Comparison of ENCODE assay signal across 8 cellular contexts in genomic region chr6:6008648-6009421, GRCh38.
DNase-seq lines count a peak whose midpoint lies in the region; ATAC-seq and TF ChIP-seq lines count a peak whose summit lies in the region.

No MANE protein-coding gene starts in this region.

- H3K27me3 Mint-ChIP-seq in T-helper 1 cell treated with Interleukin-12 subunit alpha and Interleukin-12 subunit beta and Interleukin-4 antibody, amounts not matched to agents 30 μg/mL and 1 μg/mL, for 36 hours (ENCODE audit: low read depth), result peaks cover 77% of the 10 kb centered on the region
- H3K27me3 Mint-ChIP-seq in dendritic cell treated with granulocyte-macrophage colony-stimulating factor and Interleukin-4, amounts not matched to agents 40 ng/mL and 50 ng/mL, for 4 days, result peaks cover 90% of the 10 kb centered on the region
- peaks cover 33% of the 10 kb centered on the region for H3K27me3 Mint-ChIP-seq in memory B cell

- DNase-seq in NCI-H1436 (lab: John Stamatoyannopoulos, UW), result peak; percentile 86
- DNase-seq in NCI-H1436 treated with DMSO at 0.1 percent for 48 hours (lab: John Stamatoyannopoulos, UW), result no peak
- DNase-seq in HEK293T (ENCODE audit: extremely low spot score), result peak; percentile 89
- peak; percentile 94 for DNase-seq in NAMALWA (ENCODE audit: low spot score)
- peak in 1 of 2 donors; percentile 40 for DNase-seq in memory B cell (ENCODE audit: low spot score in 2 of 2)
- peak; percentile 81 for DNase-seq in stimulated activated naive CD8-positive, alpha-beta T cell treated with anti-CD3 and anti-CD28 coated beads, Interleukin-15, Interleukin-2, amounts not matched to agents 100 U/mL and 50 U/mL, for 24 hours

- POLR2A ChIA-PET in HEK293T (lab: Yijun Ruan, JAX), result interaction anchor here (1.0 kb wide), 1 partner anchor 11 kb away, joined by 7 read pairs; no protein-coding TSS in a partner anchor

- peak overlapping the region; percentile 88 for H3K4me3 Mint-ChIP-seq in T-helper 1 cell treated with Interleukin-12 subunit alpha and Interleukin-12 subunit beta and Interleukin-4 antibody, amounts not matched to agents 30 μg/mL and 1 μg/mL, for 36 hours
- peak overlapping the region; percentile 75 for H3K4me3 Mint-ChIP-seq in dendritic cell treated with granulocyte-macrophage colony-stimulating factor and Interleukin-4, amounts not matched to agents 40 ng/mL and 50 ng/mL, for 4 days
- H3K4me3 Mint-ChIP-seq in memory B cell, result peak overlapping the region; percentile 59

- H3K36me3 Mint-ChIP-seq in T-helper 1 cell treated with Interleukin-12 subunit alpha and Interleukin-12 subunit beta and Interleukin-4 antibody, amounts not matched to agents 30 μg/mL and 1 μg/mL, for 36 hours (ENCODE audit: low read depth), result peaks cover 11% of the 10 kb centered on the region
- H3K36me3 Mint-ChIP-seq in dendritic cell treated with granulocyte-macrophage colony-stimulating factor and Interleukin-4, amounts not matched to agents 40 ng/mL and 50 ng/mL, for 4 days (ENCODE audit: low read depth), result no peaks in the 10 kb centered on the region
- peaks cover 9% of the 10 kb centered on the region for H3K36me3 Mint-ChIP-seq in memory B cell

- CTCF ChIA-PET in HEK293T (lab: Yijun Ruan, JAX), result interaction anchor here (0.7 to 1.1 kb wide), 2 partner anchors 10 to 501 kb away, joined by 3 read pairs; no protein-coding TSS in a partner anchor

- peaks cover 25% of the 10 kb centered on the region for H3K4me1 Mint-ChIP-seq in T-helper 1 cell treated with Interleukin-12 subunit alpha and Interleukin-12 subunit beta and Interleukin-4 antibody, amounts not matched to agents 30 μg/mL and 1 μg/mL, for 36 hours (ENCODE audit: low read depth)
- peaks cover 46% of the 10 kb centered on the region for H3K4me1 Mint-ChIP-seq in dendritic cell treated with granulocyte-macrophage colony-stimulating factor and Interleukin-4, amounts not matched to agents 40 ng/mL and 50 ng/mL, for 4 days (ENCODE audit: low read depth)
- H3K4me1 Mint-ChIP-seq in memory B cell, result peaks cover 24% of the 10 kb centered on the region

- intact Hi-C loops in dendritic cell treated with granulocyte-macrophage colony-stimulating factor and Interleukin-4, amounts not matched to agents 40 ng/mL and 50 ng/mL, for 4 days (cut with micrococcal nuclease), result loop anchor here (10.0 kb wide), 1 partner anchor 534 kb away; no protein-coding TSS in a partner anchor

- peak; percentile 64 for ATAC-seq in memory B cell (ENCODE audit: low read depth)
- ATAC-seq in stimulated activated naive CD8-positive, alpha-beta T cell treated with anti-CD3 and anti-CD28 coated beads, Interleukin-15, Interleukin-2, amounts not matched to agents 100 U/mL and 50 U/mL, for 24 hours, result peak; percentile 60

- no peaks in the 10 kb centered on the region for H3K9me3 Mint-ChIP-seq in T-helper 1 cell treated with Interleukin-12 subunit alpha and Interleukin-12 subunit beta and Interleukin-4 antibody, amounts not matched to agents 30 μg/mL and 1 μg/mL, for 36 hours
- H3K9me3 Mint-ChIP-seq in dendritic cell treated with granulocyte-macrophage colony-stimulating factor and Interleukin-4, amounts not matched to agents 40 ng/mL and 50 ng/mL, for 4 days, result no peaks in the 10 kb centered on the region
- peaks cover 12% of the 10 kb centered on the region for H3K9me3 Mint-ChIP-seq in memory B cell

- H3K27ac Mint-ChIP-seq in T-helper 1 cell treated with Interleukin-12 subunit alpha and Interleukin-12 subunit beta and Interleukin-4 antibody, amounts not matched to agents 30 μg/mL and 1 μg/mL, for 36 hours, result no peak overlapping the region
- H3K27ac Mint-ChIP-seq in dendritic cell treated with granulocyte-macrophage colony-stimulating factor and Interleukin-4, amounts not matched to agents 40 ng/mL and 50 ng/mL, for 4 days, result peak overlapping the region; percentile 59
- H3K27ac Mint-ChIP-seq in memory B cell, result no peak overlapping the region

TF ChIP-seq in HEK293T, 16 proteins besides CTCF, POLR2A, EP300 and RAD21:
- TF ChIP-seq ZNF384 (IDR thresholded peaks at IDR 0.05), result no peak
- TF ChIP-seq L3MBTL2 (conservative IDR thresholded peaks at IDR 0.05), result peak; percentile 80
- no peak for TF ChIP-seq NFRKB (IDR thresholded peaks at IDR 0.05)
- peak; percentile 86 for TF ChIP-seq TARDBP (IDR thresholded peaks at IDR 0.05)
- TF ChIP-seq LEF1 (IDR thresholded peaks at IDR 0.05; ENCODE audit: borderline replicate concordance), result no peak
